Comparison of ENCODE assay signal across 1 cellular context in genomic region chr9:128684065-128684324, GRCh38.
TF ChIP-seq lines count a peak whose summit lies in the region.

No MANE protein-coding gene starts in this region.

TF ChIP-seq in GM12878, 131 proteins besides CTCF, POLR2A, EP300 and RAD21:
- TF ChIP-seq ZZZ3 (IDR thresholded peaks at IDR 0.05; ENCODE audit: control insufficient read depth, insufficient read length, low read depth) (no peak), IRF4 (IDR thresholded peaks at IDR 0.05; ENCODE audit: low read depth, low read length) (no peak), IKZF2 (IDR thresholded peaks at IDR 0.05) (no peak), ZNF274 (IDR thresholded peaks at IDR 0.05; ENCODE audit: insufficient read depth, insufficient read length) (no peak), TCF12 (IDR thresholded peaks at IDR 0.05; ENCODE audit: low read depth, low read length) (no peak), SREBF2 (IDR thresholded peaks at IDR 0.05; ENCODE audit: low read length) (no peak), HDAC6 (IDR thresholded peaks at IDR 0.05; ENCODE audit: unreplicated experiment) (peak; percentile 24), ZNF592 (IDR thresholded peaks at IDR 0.05) (no peak), NBN (IDR thresholded peaks at IDR 0.05) (no peak), CHD2 (IDR thresholded peaks at IDR 0.05; ENCODE audit: borderline replicate concordance, low read depth, low read length) (0 out of 2 replicates have a peak, but pooled peaks have one; percentile 9), ATF3 (IDR thresholded peaks at IDR 0.05; ENCODE audit: borderline replicate concordance, extremely low read depth, low read depth, low read length) (no peak), LARP7 (IDR thresholded peaks at IDR 0.05) (no peak), PBX3 (IDR thresholded peaks at IDR 0.05; ENCODE audit: insufficient replicate concordance, low read depth, low read length) (no peak), CBFB (IDR thresholded peaks at IDR 0.05; ENCODE audit: low read depth) (peak; percentile 69), TARDBP (IDR thresholded peaks at IDR 0.05; ENCODE audit: borderline replicate concordance) (0 out of 2 replicates have a peak, but pooled peaks have one; percentile 22), CHD1 (IDR thresholded peaks at IDR 0.05; ENCODE audit: low read depth, low read length) (no peak), CREM (IDR thresholded peaks at IDR 0.05; ENCODE audit: low read depth) (0 out of 2 replicates have a peak, but pooled peaks have one; percentile 4), ELK1 (IDR thresholded peaks at IDR 0.05; ENCODE audit: low read depth, low read length) (0 out of 2 replicates have a peak, but pooled peaks have one; percentile 0)
